8 cellular contexts compared by ENCODE assay signal in the genomic region with DNA sequence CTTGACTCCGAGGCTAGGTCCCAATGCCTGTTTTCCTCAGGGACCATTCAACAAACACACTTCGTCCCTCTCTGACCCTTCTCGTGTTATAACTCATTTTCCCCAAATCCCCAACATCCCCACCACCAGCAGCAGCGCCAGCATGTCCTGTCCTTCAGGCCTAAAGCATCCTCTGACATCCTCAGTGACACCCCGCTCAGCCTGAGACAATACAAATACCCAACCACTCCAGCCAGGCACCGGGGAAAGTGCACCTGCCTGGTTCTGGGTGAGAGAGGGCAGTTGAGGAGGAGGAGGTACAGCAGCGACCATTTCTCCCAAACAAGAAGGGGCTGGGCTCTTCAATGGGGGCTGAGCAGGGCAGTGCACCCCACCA. TPM values are rescaled to one million over a fixed set of nuclear protein-coding genes. Genes with fewer than 3 reads are reported as not detected.
DNase-seq lines count a peak whose midpoint lies in the region; ATAC-seq and TF ChIP-seq lines count a peak whose summit lies in the region.

No MANE protein-coding gene starts in this region.

- ATAC-seq in activated B cell treated with CpG ODN at 0.5 μM for 24 hours (ENCODE audit: low read depth) (no peak), HG02623 (IDR thresholded peaks at IDR 0.05; ENCODE audit: unreplicated experiment) (no peak)
- no peak for ATAC-seq in stimulated activated effector memory CD8-positive, alpha-beta T cell treated with anti-CD3 and anti-CD28 coated beads, Interleukin-12 subunit alpha, Interleukin-12 subunit beta, amount 100 ng/mL, for 72 hours

- no peaks in the 10 kb centered on the region for H3K9me2 ChIP-seq in hepatocyte (replicated peaks; ENCODE audit: insufficient read depth)

- CTCF ChIA-PET in activated B cell treated with CpG ODN at 0.5 μM for 24 hours (lab: Charles Lee): no interaction called here

- no peaks in the 10 kb centered on the region for H3K36me3 ChIP-seq in hepatocyte (replicated peaks; ENCODE audit: insufficient read depth, low read depth)

- peaks cover 56% of the 10 kb centered on the region for H3K4me1 ChIP-seq in hepatocyte (ENCODE audit: insufficient read depth)

- H3K27me3 Mint-ChIP-seq in activated B cell treated with CpG ODN at 0.5 μM for 24 hours: no peaks in the 10 kb centered on the region

- TF ChIP-seq CTCF in activated B cell treated with CpG ODN at 0.5 μM for 24 hours (IDR thresholded peaks at IDR 0.05) (no peak), hepatocyte (IDR thresholded peaks at IDR 0.05; ENCODE audit: poor library complexity) (no peak)

- peaks cover 24% of the 10 kb centered on the region for H4K20me1 ChIP-seq in hepatocyte (ENCODE audit: insufficient read depth, poor library complexity, severe bottlenecking)

- H3K4me2 ChIP-seq in hepatocyte: peak overlapping the region; percentile 95

- H3K9me3 Mint-ChIP-seq in activated B cell treated with CpG ODN at 0.5 μM for 24 hours: no peaks in the 10 kb centered on the region
- no peaks in the 10 kb centered on the region for H3K9me3 Mint-ChIP-seq in stimulated activated effector memory CD8-positive, alpha-beta T cell treated with anti-CD3 and anti-CD28 coated beads, Interleukin-12 subunit alpha, Interleukin-12 subunit beta, amount 100 ng/mL, for 72 hours

- no peaks in the 10 kb centered on the region for H3K9me3 ChIP-seq in hepatocyte (ENCODE audit: low read depth)

- intact Hi-C loops in activated B cell treated with CpG ODN at 0.5 μM for 24 hours (cut with micrococcal nuclease): no loop called here

- H3K4me3 Mint-ChIP-seq in activated B cell treated with CpG ODN at 0.5 μM for 24 hours: peak overlapping the region; percentile 40
- H3K4me3 Mint-ChIP-seq in stimulated activated effector memory CD8-positive, alpha-beta T cell treated with anti-CD3 and anti-CD28 coated beads, Interleukin-12 subunit alpha, Interleukin-12 subunit beta, amount 100 ng/mL, for 72 hours: peak overlapping the region; percentile 96

- POLR2A ChIA-PET in activated B cell treated with CpG ODN at 0.5 μM for 24 hours (lab: Charles Lee): no interaction called here

- DNase-seq in DMS53 (lab: John Stamatoyannopoulos, UW) (peak; percentile 80), DMS53 treated with DMSO at 0.1 percent for 48 hours (lab: John Stamatoyannopoulos, UW; ENCODE audit: unreplicated experiment) (no peak), activated B cell treated with CpG ODN at 0.5 μM for 24 hours (no peak), hepatocyte (ENCODE audit: low spot score) (no peak), middle frontal gyrus (ENCODE audit: extremely low spot score, low spot score) (no peak)
- DNase-seq in stimulated activated effector memory CD8-positive, alpha-beta T cell treated with anti-CD3 and anti-CD28 coated beads, Interleukin-12 subunit alpha, Interleukin-12 subunit beta, amount 100 ng/mL, for 72 hours (ENCODE audit: low spot score in 2 of 2): no peak
- no peak for DNase-seq in stimulated activated CD4-positive, alpha-beta T cell treated with anti-CD3 and anti-CD28 coated beads, Interleukin-4, amount 100 ng/mL, for 24 hours

- H2AFZ ChIP-seq in hepatocyte: no peak overlapping the region

- peaks cover 59% of the 10 kb centered on the region for H3K79me2 ChIP-seq in hepatocyte

- peak overlapping the region; percentile 1 for H3K4me3 ChIP-seq in hepatocyte

- peaks cover 60% of the 10 kb centered on the region for H3K4me1 Mint-ChIP-seq in activated B cell treated with CpG ODN at 0.5 μM for 24 hours
- peaks cover 59% of the 10 kb centered on the region for H3K4me1 Mint-ChIP-seq in stimulated activated effector memory CD8-positive, alpha-beta T cell treated with anti-CD3 and anti-CD28 coated beads, Interleukin-12 subunit alpha, Interleukin-12 subunit beta, amount 100 ng/mL, for 72 hours

- H3K27ac Mint-ChIP-seq in activated B cell treated with CpG ODN at 0.5 μM for 24 hours: peak overlapping the region; percentile 10
- peak overlapping the region; percentile 99 for H3K27ac Mint-ChIP-seq in stimulated activated effector memory CD8-positive, alpha-beta T cell treated with anti-CD3 and anti-CD28 coated beads, Interleukin-12 subunit alpha, Interleukin-12 subunit beta, amount 100 ng/mL, for 72 hours

- H3K27me3 ChIP-seq in hepatocyte: no peaks in the 10 kb centered on the region

- peaks cover 6% of the 10 kb centered on the region for H3K36me3 Mint-ChIP-seq in activated B cell treated with CpG ODN at 0.5 μM for 24 hours (ENCODE audit: low read depth)
- H3K36me3 Mint-ChIP-seq in stimulated activated effector memory CD8-positive, alpha-beta T cell treated with anti-CD3 and anti-CD28 coated beads, Interleukin-12 subunit alpha, Interleukin-12 subunit beta, amount 100 ng/mL, for 72 hours: peaks cover 54% of the 10 kb centered on the region

- 53% methylated on average over 7 of the region's 7 CpGs for WGBS in hepatocyte (ENCODE audit: low lambda C conversion rate, missing lambda C conversion rate)

- peak overlapping the region; percentile 99 for H3K27ac ChIP-seq in hepatocyte

RNA-seq across cellular contexts. Expression of gene MNT, which starts 4.7 kb away (rescaled TPM):
- total RNA-seq in activated B cell treated with CpG ODN at 0.5 μM for 24 hours (24.3 and 31.3 TPM in 2 replicates), hepatocyte (4.9 and 11.2 TPM in 2 replicates)
- 8.9 and 9.9 TPM in 2 replicates for polyA plus RNA-seq in hepatocyte

RNA-seq across cellular contexts. Expression of gene SGSM2, which starts 58.9 kb away (rescaled TPM):
- total RNA-seq in activated B cell treated with CpG ODN at 0.5 μM for 24 hours (50.1 and 60.5 TPM in 2 replicates), hepatocyte (22.2 and 22.3 TPM in 2 replicates)
- 34.9 and 51.2 TPM in 2 replicates for polyA plus RNA-seq in hepatocyte

RNA-seq across cellular contexts. Expression of gene TSR1, which starts 59.9 kb away (rescaled TPM):
- 46.4 and 48.5 TPM in 2 replicates for total RNA-seq in activated B cell treated with CpG ODN at 0.5 μM for 24 hours
- total RNA-seq in hepatocyte: 21.2 and 28.9 TPM in 2 replicates
- 20.6 and 22.0 TPM in 2 replicates for polyA plus RNA-seq in hepatocyte
